ENCODE assay signal across 25 cellular contexts in genomic region chr22:21054714-21055563, GRCh38. TPM values are rescaled to one million over a fixed set of nuclear protein-coding genes. Genes with fewer than 3 reads are reported as not detected.
"Had no signal": no experiment of that assay in that cellular context is flagged by ENCODE, and none has a peak within 500 bp of the region (broad histone marks: within the 10 kb centered on the region; RNA-seq: fewer than 3 reads in every experiment).

No MANE protein-coding gene starts in this region.

- H3K4me1 ChIP-seq: ascending aorta, esophagus muscularis mucosa, left ventricle myocardium inferior, prostate gland, right atrium auricular region, tibial nerve, vagina had no signal

- FAIRE-seq: endometrium had no signal

- H3K27me3 ChIP-seq: ascending aorta, right atrium auricular region, vagina had no signal

- H3K9me3 Mint-ChIP-seq: activated B cell treated with CpG ODN at 0.5 μM for 24 hours; activated CD4-positive, alpha-beta memory T cell treated with anti-CD3 and anti-CD28 coated beads for 36 hours; activated T-helper 17 cell treated with anti-CD3 and anti-CD28 coated beads, Interleukin-2, amount 50 U/mL, for 72 hours; neural crest cell; stimulated activated naive CD8-positive, alpha-beta T cell treated with anti-CD3 and anti-CD28 coated beads, Interleukin-15, Interleukin-2, amounts not matched to agents 100 ng/mL and 50 ng/mL, for 24 hours had no signal

- H3K9me3 ChIP-seq: ascending aorta, esophagus muscularis mucosa, left ventricle myocardium inferior, prostate gland, right atrium auricular region, tibial nerve, vagina had no signal

- DNase-seq: activated B cell treated with CpG ODN at 0.5 μM for 24 hours; activated CD4-positive, alpha-beta memory T cell treated with anti-CD3 and anti-CD28 coated beads for 36 hours; activated CD4-positive, alpha-beta T cell treated with anti-CD3 and anti-CD28 coated beads for 4 hours; activated naive CD4-positive, alpha-beta T cell treated with Interleukin-2 at 50 U/mL for 16 hours; activated T-cell treated with anti-CD3 and anti-CD28 coated beads, Interleukin-2, amount 50 U/mL, for 1 hour; hippocampal formation; left ventricle myocardium inferior; mammary epithelial cell had no signal

- H3K27ac ChIP-seq: ascending aorta, coronary artery, esophagus muscularis mucosa, left ventricle myocardium inferior, prostate gland, right atrium auricular region, tibial nerve, vagina had no signal

- H3K36me3 Mint-ChIP-seq: activated CD4-positive, alpha-beta memory T cell treated with anti-CD3 and anti-CD28 coated beads for 36 hours had no signal

- H3K4me3 Mint-ChIP-seq: activated B cell treated with CpG ODN at 0.5 μM for 24 hours; activated CD4-positive, alpha-beta memory T cell treated with anti-CD3 and anti-CD28 coated beads for 36 hours; neural crest cell had no signal

- H3K4me3 ChIP-seq: ascending aorta, coronary artery, esophagus muscularis mucosa, left ventricle myocardium inferior, prostate gland, right atrium auricular region, tibial nerve, vagina had no signal

- H3K27ac Mint-ChIP-seq: activated B cell treated with CpG ODN at 0.5 μM for 24 hours; activated CD4-positive, alpha-beta memory T cell treated with anti-CD3 and anti-CD28 coated beads for 36 hours; stimulated activated naive CD8-positive, alpha-beta T cell treated with anti-CD3 and anti-CD28 coated beads, Interleukin-15, Interleukin-2, amounts not matched to agents 100 ng/mL and 50 ng/mL, for 24 hours had no signal

- H3K36me3 ChIP-seq: ascending aorta, esophagus muscularis mucosa, left ventricle myocardium inferior, prostate gland, right atrium auricular region, tibial nerve, vagina had no signal

- ATAC-seq: activated T-helper 17 cell treated with anti-CD3 and anti-CD28 coated beads, Interleukin-2, amount 50 U/mL, for 72 hours had no signal

RNA-seq across cellular contexts. Expression of gene LRRC74B, which starts 9.2 kb away (rescaled TPM):
- total RNA-seq: activated B cell treated with CpG ODN at 0.5 μM for 24 hours; activated CD4-positive, alpha-beta memory T cell treated with anti-CD3 and anti-CD28 coated beads for 36 hours; activated T-helper 17 cell treated with anti-CD3 and anti-CD28 coated beads, Interleukin-2, amount 50 U/mL, for 72 hours; esophagus muscularis mucosa; glomerular endothelial cell; kidney epithelial cell; left ventricle myocardium inferior; mammary epithelial cell; mononuclear cell; neural crest cell; osteocyte; right atrium auricular region; skeletal muscle tissue; vagina had no signal
- polyA plus RNA-seq: adipose tissue, mammary epithelial cell had no signal

RNA-seq across cellular contexts. Expression of gene SLC7A4, which starts 22.6 kb away (rescaled TPM):
- total RNA-seq: activated B cell treated with CpG ODN at 0.5 μM for 24 hours; activated CD4-positive, alpha-beta memory T cell treated with anti-CD3 and anti-CD28 coated beads for 36 hours; activated T-helper 17 cell treated with anti-CD3 and anti-CD28 coated beads, Interleukin-2, amount 50 U/mL, for 72 hours; glomerular endothelial cell; mononuclear cell; osteocyte had no signal

RNA-seq across cellular contexts. Expression of gene P2RX6, which starts 40.0 kb away (rescaled TPM):
- total RNA-seq: activated CD4-positive, alpha-beta memory T cell treated with anti-CD3 and anti-CD28 coated beads for 36 hours; ascending aorta; kidney epithelial cell had no signal
